8 cellular contexts compared by ENCODE assay signal in genomic region chr6:122422003-122422402, GRCh38.
"Had no signal": no experiment of that assay in that cellular context is flagged by ENCODE, and none has a peak within 500 bp of the region (broad histone marks: within the 10 kb centered on the region; RNA-seq: fewer than 3 reads in every experiment).

No MANE protein-coding gene starts in this region.

- DNase-seq: IMR-90, Karpas-422, KBM-7 had no signal

- H2AFZ ChIP-seq: GM23338 had no signal

- FAIRE-seq: H1 had no signal

- H3K9ac ChIP-seq: KMS-11 had no signal

- H3K4me1 ChIP-seq: HAP-1 had no signal

- H3K4me3 ChIP-seq: GM23338, HAP-1 had no signal

- H3K9me3 ChIP-seq: HAP-1 had no signal

- H3K4me2 ChIP-seq: GM23338, KMS-11 had no signal

- H3K27ac ChIP-seq: KMS-11 had no signal

- ATAC-seq: GM23338, HCT116 had no signal
